ENCODE assay signal across 8 cellular contexts in the genomic region with DNA sequence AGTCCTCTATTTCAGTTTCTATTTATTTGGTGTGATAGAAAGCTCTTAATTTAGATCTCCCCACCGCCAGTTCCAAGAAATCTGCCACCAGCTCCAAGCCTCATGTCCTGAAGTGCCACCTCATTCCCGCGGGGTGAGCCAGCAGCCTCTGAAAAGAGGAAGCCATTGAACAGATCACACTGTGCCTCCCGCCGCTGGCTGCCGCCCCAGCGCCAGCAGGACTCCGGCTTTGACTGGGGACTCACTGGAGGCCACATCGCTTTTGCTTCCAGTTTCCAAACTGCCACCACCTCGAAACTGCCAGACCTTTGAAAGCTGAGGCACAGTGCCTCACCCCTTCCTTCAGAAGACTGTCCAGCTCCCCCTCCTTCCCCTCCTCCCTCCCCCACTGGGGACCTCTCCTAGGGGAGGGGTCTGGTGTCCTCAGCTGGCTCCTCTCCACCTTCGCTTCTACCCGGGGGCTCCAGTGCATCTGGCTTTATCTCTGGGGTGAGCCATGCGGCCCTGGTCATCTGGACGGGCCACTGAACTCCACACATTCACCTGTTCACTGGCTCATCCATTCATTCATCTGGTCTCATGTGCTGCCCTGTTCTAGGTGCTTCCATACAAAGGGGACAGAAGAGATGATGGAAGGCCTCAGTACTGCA. TPM values are rescaled to one million over a fixed set of nuclear protein-coding genes. Genes with fewer than 3 reads are reported as not detected.
DNase-seq lines count a peak whose midpoint lies in the region; ATAC-seq and TF ChIP-seq lines count a peak whose summit lies in the region.

No MANE protein-coding gene starts in this region.

- POLR2A ChIA-PET in CD4-positive, alpha-beta memory T cell (lab: Charles Lee; ENCODE audit: partially characterized antibody): no interaction called here

- no peak overlapping the region for H3K4me3 ChIP-seq in CD4-positive, alpha-beta memory T cell (ENCODE audit: low read length in 2 of 2)

- no peak for TF ChIP-seq CTCF in osteocyte (IDR thresholded peaks at IDR 0.05)

- no peaks in the 10 kb centered on the region for H3K36me3 ChIP-seq in CD4-positive, alpha-beta memory T cell (ENCODE audit: insufficient read depth, low read length)

- H3K4me1 Mint-ChIP-seq in osteocyte (ENCODE audit: unreplicated experiment): peaks cover 10% of the 10 kb centered on the region
- peaks cover 2 to 11% (median 10%) of the 10 kb centered on the region in 4 donors for H3K4me1 Mint-ChIP-seq in CD4-positive, alpha-beta memory T cell

- H3K36me3 Mint-ChIP-seq in osteocyte (ENCODE audit: unreplicated experiment): peaks cover 14% of the 10 kb centered on the region
- H3K36me3 Mint-ChIP-seq in CD4-positive, alpha-beta memory T cell: peaks cover 9 to 12% of the 10 kb centered on the region in 2 donors

- no peak overlapping the region for H3K27ac ChIP-seq in CD4-positive, alpha-beta memory T cell (ENCODE audit: low read depth, low read length)

- intact Hi-C loops in CD4-positive, alpha-beta memory T cell (cut with micrococcal nuclease): no loop called here

- peak; percentile 75 for ATAC-seq in GM18867 (IDR thresholded peaks at IDR 0.05; ENCODE audit: unreplicated experiment)
- peak; percentile 50 for ATAC-seq in HG03039 (IDR thresholded peaks at IDR 0.05; ENCODE audit: unreplicated experiment)
- ATAC-seq in SK-N-SH treated with all-trans-retinoic acid at 6 μM for 48 hours: peak; percentile 42
- peak; percentile 32 for ATAC-seq in esophagus mucosa

- no peak overlapping the region for H3K27ac Mint-ChIP-seq in osteocyte (ENCODE audit: unreplicated experiment)
- peak overlapping the region in 1 of 7 donors; percentile 11 for H3K27ac Mint-ChIP-seq in CD4-positive, alpha-beta memory T cell

- DNase-seq in AML-193 (lab: John Stamatoyannopoulos, UW) (peak; percentile 57 to 60), osteocyte (ENCODE audit: extremely low spot score, unreplicated experiment) (peak; percentile 79), DMS79 treated with DMSO at 0.1 percent for 48 hours (lab: John Stamatoyannopoulos, UW) (no peak)
- DNase-seq in CD4-positive, alpha-beta memory T cell: no peak

- no peaks in the 10 kb centered on the region for H3K27me3 ChIP-seq in CD4-positive, alpha-beta memory T cell (ENCODE audit: insufficient read depth, low read length)

- peaks cover 6% of the 10 kb centered on the region for H3K4me1 ChIP-seq in CD4-positive, alpha-beta memory T cell (ENCODE audit: insufficient read depth, low read length)

- no peaks in the 10 kb centered on the region for H3K9me3 ChIP-seq in CD4-positive, alpha-beta memory T cell (ENCODE audit: control insufficient read depth in 1 of 2, low read length in 2 of 2)

- H3K4me3 Mint-ChIP-seq in osteocyte (ENCODE audit: unreplicated experiment): no peak overlapping the region
- peak overlapping the region in 1 of 8 donors; percentile 45 for H3K4me3 Mint-ChIP-seq in CD4-positive, alpha-beta memory T cell

- H3K27me3 Mint-ChIP-seq in osteocyte (ENCODE audit: unreplicated experiment): no peaks in the 10 kb centered on the region
- peaks cover 0 to 1% of the 10 kb centered on the region in 2 donors for H3K27me3 Mint-ChIP-seq in CD4-positive, alpha-beta memory T cell

- H3K9me3 Mint-ChIP-seq in osteocyte (ENCODE audit: unreplicated experiment): no peaks in the 10 kb centered on the region
- H3K9me3 Mint-ChIP-seq in CD4-positive, alpha-beta memory T cell: peaks cover 0 to 14% (median 3%) of the 10 kb centered on the region in 8 donors

- CTCF ChIA-PET in CD4-positive, alpha-beta memory T cell (lab: Charles Lee; ENCODE audit: partially characterized antibody): no interaction called here

TF ChIP-seq in SK-N-SH treated with all-trans-retinoic acid at 6 μM for 48 hours, 23 proteins besides CTCF, POLR2A, EP300 and RAD21:
- no peak for TF ChIP-seq ESRRG (CRISPR knock-in tag; IDR thresholded peaks at IDR 0.05)
- TF ChIP-seq, protein P1, sequence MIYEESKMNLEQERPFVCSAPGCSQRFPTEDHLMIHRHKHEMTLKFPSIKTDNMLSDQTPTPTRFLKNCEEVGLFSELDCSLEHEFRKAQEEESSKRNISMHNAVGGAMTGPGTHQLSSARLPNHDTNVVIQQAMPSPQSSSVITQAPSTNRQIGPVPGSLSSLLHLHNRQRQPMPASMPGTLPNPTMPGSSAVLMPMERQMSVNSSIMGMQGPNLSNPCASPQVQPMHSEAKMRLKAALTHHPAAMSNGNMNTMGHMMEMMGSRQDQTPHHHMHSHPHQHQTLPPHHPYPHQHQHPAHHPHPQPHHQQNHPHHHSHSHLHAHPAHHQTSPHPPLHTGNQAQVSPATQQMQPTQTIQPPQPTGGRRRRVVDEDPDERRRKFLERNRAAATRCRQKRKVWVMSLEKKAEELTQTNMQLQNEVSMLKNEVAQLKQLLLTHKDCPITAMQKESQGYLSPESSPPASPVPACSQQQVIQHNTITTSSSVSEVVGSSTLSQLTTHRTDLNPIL (CRISPR knock-in tag; IDR thresholded peaks at IDR 0.05; ENCODE audit: low read depth): no peak
- no peak for TF ChIP-seq CSDC2 (CRISPR knock-in tag; IDR thresholded peaks at IDR 0.05)
- TF ChIP-seq ISL1 (CRISPR knock-in tag; IDR thresholded peaks at IDR 0.05): no peak
- no peak for TF ChIP-seq ZNF70 (CRISPR knock-in tag; IDR thresholded peaks at IDR 0.05)
- no peak for TF ChIP-seq ZNF565 (CRISPR knock-in tag; conservative IDR thresholded peaks at IDR 0.05; ENCODE audit: low read depth)
- no peak for TF ChIP-seq PPARA (CRISPR knock-in tag; IDR thresholded peaks at IDR 0.05; ENCODE audit: borderline replicate concordance)
- TF ChIP-seq, protein P2, sequence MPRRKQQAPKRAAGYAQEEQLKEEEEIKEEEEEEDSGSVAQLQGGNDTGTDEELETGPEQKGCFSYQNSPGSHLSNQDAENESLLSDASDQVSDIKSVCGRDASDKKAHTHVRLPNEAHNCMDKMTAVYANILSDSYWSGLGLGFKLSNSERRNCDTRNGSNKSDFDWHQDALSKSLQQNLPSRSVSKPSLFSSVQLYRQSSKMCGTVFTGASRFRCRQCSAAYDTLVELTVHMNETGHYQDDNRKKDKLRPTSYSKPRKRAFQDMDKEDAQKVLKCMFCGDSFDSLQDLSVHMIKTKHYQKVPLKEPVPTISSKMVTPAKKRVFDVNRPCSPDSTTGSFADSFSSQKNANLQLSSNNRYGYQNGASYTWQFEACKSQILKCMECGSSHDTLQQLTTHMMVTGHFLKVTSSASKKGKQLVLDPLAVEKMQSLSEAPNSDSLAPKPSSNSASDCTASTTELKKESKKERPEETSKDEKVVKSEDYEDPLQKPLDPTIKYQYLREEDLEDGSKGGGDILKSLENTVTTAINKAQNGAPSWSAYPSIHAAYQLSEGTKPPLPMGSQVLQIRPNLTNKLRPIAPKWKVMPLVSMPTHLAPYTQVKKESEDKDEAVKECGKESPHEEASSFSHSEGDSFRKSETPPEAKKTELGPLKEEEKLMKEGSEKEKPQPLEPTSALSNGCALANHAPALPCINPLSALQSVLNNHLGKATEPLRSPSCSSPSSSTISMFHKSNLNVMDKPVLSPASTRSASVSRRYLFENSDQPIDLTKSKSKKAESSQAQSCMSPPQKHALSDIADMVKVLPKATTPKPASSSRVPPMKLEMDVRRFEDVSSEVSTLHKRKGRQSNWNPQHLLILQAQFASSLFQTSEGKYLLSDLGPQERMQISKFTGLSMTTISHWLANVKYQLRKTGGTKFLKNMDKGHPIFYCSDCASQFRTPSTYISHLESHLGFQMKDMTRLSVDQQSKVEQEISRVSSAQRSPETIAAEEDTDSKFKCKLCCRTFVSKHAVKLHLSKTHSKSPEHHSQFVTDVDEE (CRISPR knock-in tag; IDR thresholded peaks at IDR 0.05): no peak
- TF ChIP-seq BACH2 (CRISPR knock-in tag; IDR thresholded peaks at IDR 0.05; ENCODE audit: borderline replicate concordance): no peak
- TF ChIP-seq, protein P3, sequence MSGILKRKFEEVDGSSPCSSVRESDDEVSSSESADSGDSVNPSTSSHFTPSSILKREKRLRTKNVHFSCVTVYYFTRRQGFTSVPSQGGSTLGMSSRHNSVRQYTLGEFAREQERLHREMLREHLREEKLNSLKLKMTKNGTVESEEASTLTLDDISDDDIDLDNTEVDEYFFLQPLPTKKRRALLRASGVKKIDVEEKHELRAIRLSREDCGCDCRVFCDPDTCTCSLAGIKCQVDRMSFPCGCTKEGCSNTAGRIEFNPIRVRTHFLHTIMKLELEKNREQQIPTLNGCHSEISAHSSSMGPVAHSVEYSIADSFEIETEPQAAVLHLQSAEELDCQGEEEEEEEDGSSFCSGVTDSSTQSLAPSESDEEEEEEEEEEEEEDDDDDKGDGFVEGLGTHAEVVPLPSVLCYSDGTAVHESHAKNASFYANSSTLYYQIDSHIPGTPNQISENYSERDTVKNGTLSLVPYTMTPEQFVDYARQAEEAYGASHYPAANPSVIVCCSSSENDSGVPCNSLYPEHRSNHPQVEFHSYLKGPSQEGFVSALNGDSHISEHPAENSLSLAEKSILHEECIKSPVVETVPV (CRISPR knock-in tag; IDR thresholded peaks at IDR 0.05): no peak
- no peak for TF ChIP-seq ZFP30 (CRISPR knock-in tag; IDR thresholded peaks at IDR 0.05)
- TF ChIP-seq GLIS3 (CRISPR knock-in tag; IDR thresholded peaks at IDR 0.05): no peak
- no peak for TF ChIP-seq TCF4 (CRISPR knock-in tag; IDR thresholded peaks at IDR 0.05; ENCODE audit: borderline replicate concordance)
- no peak for TF ChIP-seq TOX (CRISPR knock-in tag; IDR thresholded peaks at IDR 0.05; ENCODE audit: borderline replicate concordance)
- TF ChIP-seq ZNF8 (CRISPR knock-in tag; IDR thresholded peaks at IDR 0.05): no peak
- TF ChIP-seq ZFP3 (CRISPR knock-in tag; IDR thresholded peaks at IDR 0.05): no peak

RNA-seq across cellular contexts. Expression of a gene that starts 59.0 kb away (rescaled TPM):
- total RNA-seq in esophagus mucosa (36.7 TPM), osteocyte (50.0 and 51.6 TPM in 2 replicates)
- total RNA-seq in CD4-positive, alpha-beta memory T cell: 10 to 100 TPM; 76.0 to 79.7 TPM
- polyA plus RNA-seq in CD4-positive, alpha-beta memory T cell: 100 to 1,000 TPM in 1 of 2 donors, 10 to 100 TPM in 1; 81.9 to 105 TPM

Comparison
In these comparisons a context has a peak if more than half of its experiments do, and no peak if none do; other contexts are left out.
1. DNase-seq: peak in AML-193 (2 of 2) and osteocyte (single experiment); none in DMS79 treated with DMSO at 0.1 percent for 48 hours (single experiment) and CD4-positive, alpha-beta memory T cell (0 of 5).
2. Peak in every context shown above with its lines, with median percentiles within 50 percentile points of each other: ATAC-seq.